In the genomic region with DNA sequence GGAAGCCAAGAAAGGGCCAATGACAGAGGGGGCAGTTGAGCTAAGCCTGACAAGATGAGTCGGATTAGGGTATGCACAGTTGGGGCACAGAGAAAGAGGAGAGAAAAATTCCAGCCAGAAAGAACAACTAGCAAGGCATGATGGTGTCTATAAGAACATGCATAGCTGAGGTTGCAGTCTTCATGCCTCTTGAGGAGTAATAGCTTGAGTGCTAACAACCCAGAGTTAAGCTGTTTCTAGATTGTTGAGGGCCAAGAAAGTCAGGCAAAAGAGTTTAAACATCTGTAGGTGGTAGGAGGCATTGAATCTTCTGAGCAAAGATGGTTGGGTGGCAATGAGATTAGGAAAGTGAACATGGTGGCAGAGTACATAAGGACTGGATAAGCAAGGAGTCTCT, we compare ENCODE assay signal across 13 cellular contexts.
DNase-seq lines count a peak whose midpoint lies in the region; ATAC-seq and TF ChIP-seq lines count a peak whose summit lies in the region.
"Had no signal": no experiment of that assay in that cellular context is flagged by ENCODE, and none has a peak within 500 bp of the region (broad histone marks: within the 10 kb centered on the region; RNA-seq: fewer than 3 reads in every experiment).

No MANE protein-coding gene starts in this region.

- H3K27ac Mint-ChIP-seq in activated CD8-positive, alpha-beta memory T cell treated with anti-CD3 and anti-CD28 coated beads, Interleukin-2, amount 10 ng/mL, durations not matched to agents 7 days and 5 days: peak overlapping the region; percentile 84
- peak overlapping the region; percentile 84 for H3K27ac Mint-ChIP-seq in activated naive CD8-positive, alpha-beta T cell treated with anti-CD3 and anti-CD28 coated beads, Interleukin-2, amount 10 ng/mL, durations not matched to agents 7 days and 5 days
- H3K27ac Mint-ChIP-seq in natural killer cell treated with Interleukin-12 subunit alpha and Interleukin-12 subunit beta and Interleukin-15 and Interleukin-18, amount 100 ng/mL, for 72 hours: peak overlapping the region; percentile 80 to 85
- H3K27ac Mint-ChIP-seq: stimulated activated naive B cell treated with anti-CD40 and anti-IgM and Interleukin-4, amounts not matched to agents 10 μg/mL and 1 μg/mL and 100 μg/mL, for 72 hours had no signal

- H3K9me2 ChIP-seq in Loucy (replicated peaks; ENCODE audit: low read depth, low read length): no peaks in the 10 kb centered on the region

- peak overlapping the region; percentile 14 for H3K4me3 Mint-ChIP-seq in activated CD8-positive, alpha-beta memory T cell treated with anti-CD3 and anti-CD28 coated beads, Interleukin-2, amount 10 ng/mL, durations not matched to agents 7 days and 5 days
- H3K4me3 Mint-ChIP-seq in activated naive CD8-positive, alpha-beta T cell treated with anti-CD3 and anti-CD28 coated beads, Interleukin-2, amount 10 ng/mL, durations not matched to agents 7 days and 5 days: peak overlapping the region; percentile 31
- H3K4me3 Mint-ChIP-seq in natural killer cell treated with Interleukin-12 subunit alpha and Interleukin-12 subunit beta and Interleukin-15 and Interleukin-18, amount 100 ng/mL, for 72 hours: peak overlapping the region; percentile 77
- H3K4me3 Mint-ChIP-seq: stimulated activated naive B cell treated with anti-CD40 and anti-IgM and Interleukin-4, amounts not matched to agents 10 μg/mL and 1 μg/mL and 100 μg/mL, for 72 hours had no signal

- peaks cover 9% of the 10 kb centered on the region for H3K36me3 Mint-ChIP-seq in activated CD8-positive, alpha-beta memory T cell treated with anti-CD3 and anti-CD28 coated beads, Interleukin-2, amount 10 ng/mL, durations not matched to agents 7 days and 5 days
- peaks cover 8% of the 10 kb centered on the region for H3K36me3 Mint-ChIP-seq in activated naive CD8-positive, alpha-beta T cell treated with anti-CD3 and anti-CD28 coated beads, Interleukin-2, amount 10 ng/mL, durations not matched to agents 7 days and 5 days
- peaks cover 4% of the 10 kb centered on the region for H3K36me3 Mint-ChIP-seq in natural killer cell treated with Interleukin-12 subunit alpha and Interleukin-12 subunit beta and Interleukin-15 and Interleukin-18, amount 100 ng/mL, for 72 hours
- H3K36me3 Mint-ChIP-seq: stimulated activated naive B cell treated with anti-CD40 and anti-IgM and Interleukin-4, amounts not matched to agents 10 μg/mL and 1 μg/mL and 100 μg/mL, for 72 hours had no signal

- H3K4me1 Mint-ChIP-seq in activated CD8-positive, alpha-beta memory T cell treated with anti-CD3 and anti-CD28 coated beads, Interleukin-2, amount 10 ng/mL, durations not matched to agents 7 days and 5 days: peaks cover 71% of the 10 kb centered on the region
- peaks cover 82% of the 10 kb centered on the region for H3K4me1 Mint-ChIP-seq in activated naive CD8-positive, alpha-beta T cell treated with anti-CD3 and anti-CD28 coated beads, Interleukin-2, amount 10 ng/mL, durations not matched to agents 7 days and 5 days
- peaks cover 66 to 75% of the 10 kb centered on the region in 2 donors for H3K4me1 Mint-ChIP-seq in natural killer cell treated with Interleukin-12 subunit alpha and Interleukin-12 subunit beta and Interleukin-15 and Interleukin-18, amount 100 ng/mL, for 72 hours (ENCODE audit: low read depth in 2 of 2)
- H3K4me1 Mint-ChIP-seq: stimulated activated naive B cell treated with anti-CD40 and anti-IgM and Interleukin-4, amounts not matched to agents 10 μg/mL and 1 μg/mL and 100 μg/mL, for 72 hours had no signal

- H3K79me2 ChIP-seq in Loucy (ENCODE audit: insufficient read depth, low read length): no peaks in the 10 kb centered on the region

- no peaks in the 10 kb centered on the region for H3K27me3 ChIP-seq in Loucy (ENCODE audit: insufficient read depth, low read length, poor library complexity, severe bottlenecking)
- peaks cover 0 to 5% (median 0%) of the 10 kb centered on the region in 45 donors for H3K27me3 ChIP-seq in dorsolateral prefrontal cortex

- CTCF ChIA-PET in activated CD8-positive, alpha-beta memory T cell treated with anti-CD3 and anti-CD28 coated beads, Interleukin-2, amount 10 ng/mL, durations not matched to agents 7 days and 5 days (lab: Charles Lee): interaction anchor here (0.9 to 2.8 kb wide), 6 partner anchors 9 to 150 kb away, joined by 3 to 13 read pairs (median 8); no protein-coding TSS in a partner anchor

- H3K27me3 Mint-ChIP-seq in activated CD8-positive, alpha-beta memory T cell treated with anti-CD3 and anti-CD28 coated beads, Interleukin-2, amount 10 ng/mL, durations not matched to agents 7 days and 5 days: no peaks in the 10 kb centered on the region
- no peaks in the 10 kb centered on the region for H3K27me3 Mint-ChIP-seq in activated naive CD8-positive, alpha-beta T cell treated with anti-CD3 and anti-CD28 coated beads, Interleukin-2, amount 10 ng/mL, durations not matched to agents 7 days and 5 days
- no peaks in the 10 kb centered on the region for H3K27me3 Mint-ChIP-seq in natural killer cell treated with Interleukin-12 subunit alpha and Interleukin-12 subunit beta and Interleukin-15 and Interleukin-18, amount 100 ng/mL, for 72 hours

- ATAC-seq in activated CD8-positive, alpha-beta memory T cell treated with anti-CD3 and anti-CD28 coated beads, Interleukin-2, amount 10 ng/mL, durations not matched to agents 7 days and 5 days: no peak
- no peak for ATAC-seq in activated naive CD8-positive, alpha-beta T cell treated with anti-CD3 and anti-CD28 coated beads, Interleukin-2, amount 10 ng/mL, durations not matched to agents 7 days and 5 days (ENCODE audit: low read depth)
- no peak for ATAC-seq in natural killer cell treated with Interleukin-12 subunit alpha and Interleukin-12 subunit beta and Interleukin-15 and Interleukin-18, amount 100 ng/mL, for 72 hours
- ATAC-seq in GM18858 (IDR thresholded peaks at IDR 0.05; ENCODE audit: unreplicated experiment) (no peak), HG02973 (IDR thresholded peaks at IDR 0.05; ENCODE audit: unreplicated experiment) (no peak)
- ATAC-seq: stimulated activated naive B cell treated with anti-CD40 and anti-IgM and Interleukin-4, amounts not matched to agents 10 μg/mL and 1 μg/mL and 100 μg/mL, for 72 hours had no signal

- H3K27ac ChIP-seq in dorsolateral prefrontal cortex: no peak overlapping the region
- H3K27ac ChIP-seq: left lung had no signal

- TF ChIP-seq CTCF in Loucy (conservative IDR thresholded peaks at IDR 0.05; ENCODE audit: low read length) (no peak), dorsolateral prefrontal cortex (IDR thresholded peaks at IDR 0.05 in 54 of 56, conservative IDR thresholded peaks at IDR 0.05 in 2 of 56; ENCODE audit: low read depth in 1 of 56, partially characterized antibody in 56 of 56) (no peak)

- no peaks in the 10 kb centered on the region for H3K9me3 ChIP-seq in Loucy (ENCODE audit: insufficient read depth, low read depth, low read length)
- H3K9me3 ChIP-seq: HAP-1, left lung had no signal

- H3K4me3 ChIP-seq in Loucy (ENCODE audit: low read length, poor library complexity, severe bottlenecking) (no peak overlapping the region), dorsolateral prefrontal cortex (no peak overlapping the region)
- H3K4me3 ChIP-seq: HAP-1, left lung had no signal

- no peaks in the 10 kb centered on the region for H4K20me1 ChIP-seq in Loucy (ENCODE audit: insufficient read depth, low read length, poor library complexity, severe bottlenecking)

- DNase-seq in activated CD8-positive, alpha-beta memory T cell treated with anti-CD3 and anti-CD28 coated beads, Interleukin-2, amount 10 ng/mL, durations not matched to agents 7 days and 5 days: no peak
- DNase-seq in activated CD8-positive, alpha-beta memory T cell treated with anti-CD3 and anti-CD28 coated beads, Interleukin-2, amount 50 U/mL, for 48 hours: no peak
- DNase-seq in activated naive CD8-positive, alpha-beta T cell treated with anti-CD3 and anti-CD28 coated beads, Interleukin-2, amount 10 ng/mL, durations not matched to agents 7 days and 5 days: no peak
- DNase-seq in natural killer cell treated with Interleukin-12 subunit alpha and Interleukin-12 subunit beta and Interleukin-15 and Interleukin-18, amount 100 ng/mL, for 72 hours (ENCODE audit: low spot score): no peak
- DNase-seq in dorsolateral prefrontal cortex: no peak
- DNase-seq: NCI-H2081; stimulated activated CD4-positive, alpha-beta T cell treated with anti-CD3 and anti-CD28 coated beads, Interleukin-15, amount 100 ng/mL, for 24 hours; stimulated activated naive B cell treated with anti-CD40 and anti-IgM and Interleukin-4, amounts not matched to agents 10 μg/mL and 1 μg/mL and 100 μg/mL, for 72 hours had no signal

- no peaks in the 10 kb centered on the region for H3K36me3 ChIP-seq in Loucy (ENCODE audit: insufficient read depth, low read length)
- H3K36me3 ChIP-seq: HAP-1, left lung had no signal

- H3K4me1 ChIP-seq in Loucy (ENCODE audit: insufficient read depth, low read length, poor library complexity, severe bottlenecking): peaks cover 77% of the 10 kb centered on the region
- H3K4me1 ChIP-seq: HAP-1, left lung had no signal

- intact Hi-C loops in dorsolateral prefrontal cortex (cut with DNase I): no loop called here

- H2AFZ ChIP-seq in Loucy (ENCODE audit: low read length): no peak overlapping the region

- peak overlapping the region; percentile 62 for H3K4me2 ChIP-seq in Loucy (ENCODE audit: low read depth, low read length, poor library complexity, severe bottlenecking)

- H3K9me3 Mint-ChIP-seq in activated CD8-positive, alpha-beta memory T cell treated with anti-CD3 and anti-CD28 coated beads, Interleukin-2, amount 10 ng/mL, durations not matched to agents 7 days and 5 days (ENCODE audit: low read depth): no peaks in the 10 kb centered on the region
- H3K9me3 Mint-ChIP-seq in activated naive CD8-positive, alpha-beta T cell treated with anti-CD3 and anti-CD28 coated beads, Interleukin-2, amount 10 ng/mL, durations not matched to agents 7 days and 5 days: no peaks in the 10 kb centered on the region
- no peaks in the 10 kb centered on the region for H3K9me3 Mint-ChIP-seq in natural killer cell treated with Interleukin-12 subunit alpha and Interleukin-12 subunit beta and Interleukin-15 and Interleukin-18, amount 100 ng/mL, for 72 hours

- H3K9ac ChIP-seq in Loucy (ENCODE audit: low read depth, low read length, poor library complexity, severe bottlenecking): no peak overlapping the region

- POLR2A ChIA-PET in activated naive CD8-positive, alpha-beta T cell treated with anti-CD3 and anti-CD28 coated beads, Interleukin-2, amount 10 ng/mL, durations not matched to agents 7 days and 5 days (lab: Charles Lee): interaction anchor here (2.0 to 4.4 kb wide), 4 partner anchors 20 to 57 kb away, joined by 5 to 24 read pairs (median 16); no protein-coding TSS in a partner anchor

- no peaks in the 10 kb centered on the region for H3F3A ChIP-seq in Loucy (ENCODE audit: low read depth)

Comparison
In these comparisons a context has a peak if more than half of its experiments do, and no peak if none do; other contexts are left out.
1. H3K4me3 Mint-ChIP-seq: peak in every context shown above with its lines; median percentile 77 in natural killer cell treated with Interleukin-12 subunit alpha and Interleukin-12 subunit beta and Interleukin-15 and Interleukin-18, amount 100 ng/mL, for 72 hours; 31 in activated naive CD8-positive, alpha-beta T cell treated with anti-CD3 and anti-CD28 coated beads, Interleukin-2, amount 10 ng/mL, durations not matched to agents 7 days and 5 days; 14 in activated CD8-positive, alpha-beta memory T cell treated with anti-CD3 and anti-CD28 coated beads, Interleukin-2, amount 10 ng/mL, durations not matched to agents 7 days and 5 days.